Comparison of ENCODE assay signal across 17 cellular contexts in genomic region chr20:20338133-20338730, GRCh38. TPM values are rescaled to one million over a fixed set of nuclear protein-coding genes. Genes with fewer than 3 reads are reported as not detected.
A peak's percentile ranks its signal among the peaks of the same experiment; 100 is the strongest.
DNase-seq lines count a peak whose midpoint lies in the region; ATAC-seq lines count a peak whose summit lies in the region.
"Had no signal": no experiment of that assay in that cellular context is flagged by ENCODE, and none has a peak within 500 bp of the region (broad histone marks: within the 10 kb centered on the region; RNA-seq: fewer than 3 reads in every experiment).

No MANE protein-coding gene starts in this region.

- H3K36me3 ChIP-seq in H7 (replicated peaks; ENCODE audit: control insufficient read depth, insufficient read depth, low read length): no peaks in the 10 kb centered on the region

- ATAC-seq in GM19397 (IDR thresholded peaks at IDR 0.05; ENCODE audit: unreplicated experiment): no peak
- ATAC-seq: GM23338, HCT116 had no signal

- no peak overlapping the region for H3K4me3 ChIP-seq in H7 (ENCODE audit: insufficient read depth, low read depth, low read length)
- H3K4me3 ChIP-seq: GM23338 had no signal

- H3K27me3 ChIP-seq in H7 (ENCODE audit: control insufficient read depth, insufficient read depth, low read length): no peaks in the 10 kb centered on the region

- DNase-seq in caudate nucleus (lab: John Stamatoyannopoulos, UW) (peak in 11 of 61 donors; percentile 8 to 66 (median 24)), head of caudate nucleus (peak in 36 of 42 donors; percentile 18 to 82 (median 48)), occipital lobe (lab: John Stamatoyannopoulos, UW) (peak; percentile 68), superior temporal gyrus (ENCODE audit: extremely low spot score) (peak; percentile 57), iPS-NIHi11 (ENCODE audit: low spot score) (no peak), H7 (no peak)
- DNase-seq in NK-92 treated with Interleukin-12 subunit alpha and Interleukin-12 subunit beta, amount 100 ng/mL, for 24 hours (lab: John Stamatoyannopoulos, UW): no peak
- DNase-seq: ACHN; Caco-2; CD4-positive, alpha-beta T cell; GDM1; HFFc6; KBM-7 had no signal

- intact Hi-C loops in head of caudate nucleus (cut with DNase I): no loop called here

- H3K27ac ChIP-seq in caudate nucleus (ENCODE audit: low read depth, low read length): peak overlapping the region; percentile 36
- H3K27ac ChIP-seq: C4-2B had no signal

RNA-seq across cellular contexts. Expression of gene INSM1, which starts 29.7 kb away (rescaled TPM):
- 15.9 TPM for total RNA-seq in occipital lobe
- 0.59 and 0.78 TPM in 2 replicates for total RNA-seq in H7 (2014; rRNA removed; shearing (Covaris generic))
- total RNA-seq: Caco-2; CD4-positive, alpha-beta T cell; HFFc6 had no signal

Comparison
In these comparisons a context has a peak if more than half of its experiments do, and no peak if none do; other contexts are left out.
1. DNase-seq: peak in head of caudate nucleus (36 of 42), occipital lobe (single experiment) and superior temporal gyrus (single experiment); none in iPS-NIHi11 (single experiment), H7 (single experiment) and NK-92 treated with Interleukin-12 subunit alpha and Interleukin-12 subunit beta, amount 100 ng/mL, for 24 hours (single experiment).